ENCODE assay signal across 8 cellular contexts in the genomic region with DNA sequence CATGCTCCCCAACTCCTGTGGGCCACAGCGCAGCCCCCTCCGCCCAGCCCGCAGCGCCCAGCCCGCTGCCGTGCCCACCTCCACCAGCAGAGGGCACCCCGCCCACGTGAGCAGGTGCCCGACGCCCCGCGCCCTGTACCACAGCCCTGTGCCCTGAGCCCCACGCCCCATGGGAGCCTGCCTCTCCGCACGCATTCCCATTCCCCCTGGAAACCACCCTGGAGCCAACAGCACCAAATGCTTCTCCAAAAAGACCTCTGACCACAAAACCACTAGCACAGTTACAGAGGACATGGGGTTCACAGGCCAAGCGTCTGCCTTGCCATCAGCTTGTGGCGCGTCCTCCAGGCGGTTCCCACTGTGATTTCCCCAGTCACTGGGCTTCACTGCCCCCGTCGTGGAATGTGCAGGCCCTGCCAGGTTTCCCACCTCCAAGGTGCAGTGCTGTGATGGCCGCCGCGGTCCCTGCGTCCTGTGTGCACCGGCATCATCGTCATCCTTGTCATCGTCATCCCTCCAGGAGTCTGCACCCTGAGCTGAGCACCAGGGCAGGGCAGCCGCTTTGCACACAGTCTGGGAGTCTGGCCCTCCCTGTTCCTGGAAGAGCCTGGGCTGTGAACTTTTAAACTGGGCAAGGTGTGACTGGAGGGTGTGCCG.
DNase-seq lines count a peak whose midpoint lies in the region; ATAC-seq and TF ChIP-seq lines count a peak whose summit lies in the region.

No MANE protein-coding gene starts in this region.

- H3K27ac Mint-ChIP-seq in CD14-positive monocyte, result peak overlapping the region in 2 of 7 donors; percentile 15 to 25

- H3K27ac ChIP-seq in cardiac muscle cell (no peak overlapping the region), gastrocnemius medialis (no peak overlapping the region)

- H3K9me3 ChIP-seq in cardiac muscle cell (ENCODE audit: low read depth), result no peaks in the 10 kb centered on the region
- no peaks in the 10 kb centered on the region for H3K9me3 ChIP-seq in gastrocnemius medialis

- in situ Hi-C loops in gastrocnemius medialis (cut with MboI; ENCODE audit: low sequenced_read_pairs in 4 of 4), result loop anchor here in 3 of 4 donors (5.0 to 25.0 kb wide), 4 partner anchors 176 to 246 kb away; no protein-coding TSS in a partner anchor

- H3K9me3 Mint-ChIP-seq in CD14-positive monocyte, result no peaks in the 10 kb centered on the region

- DNase-seq in CD14-positive monocyte (ENCODE audit: low spot score), result peak; percentile 62
- peak; percentile 23 for DNase-seq in RPMI8226
- peak; percentile 44 to 70 (median 52) for DNase-seq in activated naive CD4-positive, alpha-beta T cell (lab: John Stamatoyannopoulos, UW)
- peak; percentile 38 to 72 for DNase-seq in cardiac muscle cell (ENCODE audit: low read depth in 1 of 2, low spot score in 1 of 2)
- DNase-seq in gastrocnemius medialis, result no peak
- no peak for DNase-seq in NCI-H128 (lab: John Stamatoyannopoulos, UW; ENCODE audit: unreplicated experiment)

- intact Hi-C loops in CD14-positive monocyte (cut with micrococcal nuclease) (loop anchor here (1.0 to 5.0 kb wide), 2 partner anchors 124 to 180 kb away; no protein-coding TSS in a partner anchor), gastrocnemius medialis (cut with DNase I; ENCODE audit: low total_unique reads) (loop anchor here (1.0 kb wide), 1 partner anchor 179 kb away; no protein-coding TSS in a partner anchor)

- H3K27me3 Mint-ChIP-seq in CD14-positive monocyte (ENCODE audit: low read depth in 3 of 3), result peaks cover 5 to 15% (median 8%) of the 10 kb centered on the region in 3 donors

- peaks cover 4% of the 10 kb centered on the region for H3K4me1 Mint-ChIP-seq in CD14-positive monocyte

- TF ChIP-seq POLR2A in gastrocnemius medialis (IDR thresholded peaks at IDR 0.05), result no peak

- H3K36me3 Mint-ChIP-seq in CD14-positive monocyte, result no peaks in the 10 kb centered on the region

- ATAC-seq in GM21619 (IDR thresholded peaks at IDR 0.05; ENCODE audit: unreplicated experiment), result peak; percentile 59
- ATAC-seq in gastrocnemius medialis, result peak; percentile 49 to 61
- ATAC-seq in GM19467 (IDR thresholded peaks at IDR 0.05; ENCODE audit: unreplicated experiment), result no peak

- no peak overlapping the region for H3K4me3 ChIP-seq in cardiac muscle cell
- H3K4me3 ChIP-seq in gastrocnemius medialis, result no peak overlapping the region

- no peaks in the 10 kb centered on the region for H3K36me3 ChIP-seq in cardiac muscle cell
- H3K36me3 ChIP-seq in gastrocnemius medialis, result no peaks in the 10 kb centered on the region

- no peaks in the 10 kb centered on the region for H3K27me3 ChIP-seq in cardiac muscle cell
- no peaks in the 10 kb centered on the region for H3K27me3 ChIP-seq in gastrocnemius medialis

- H3K4me1 ChIP-seq in cardiac muscle cell (ENCODE audit: low read depth) (peaks cover under 1% of the 10 kb centered on the region), gastrocnemius medialis (peaks cover 13 to 15% of the 10 kb centered on the region in 2 donors)

- peak; percentile 94 for TF ChIP-seq CTCF in CD14-positive monocyte (IDR thresholded peaks at IDR 0.05)
- TF ChIP-seq CTCF in cardiac muscle cell (IDR thresholded peaks at IDR 0.05; ENCODE audit: low read depth, low read length), result peak; percentile 90
- TF ChIP-seq CTCF in gastrocnemius medialis (IDR thresholded peaks at IDR 0.05 in 4 of 5, conservative IDR thresholded peaks at IDR 0.05 in 1 of 5), result peak; percentile 93 to 99 (median 98)

- H3K4me3 Mint-ChIP-seq in CD14-positive monocyte, result no peak overlapping the region

Comparison
In these comparisons a context has a peak if more than half of its experiments do, and no peak if none do; other contexts are left out.
1. DNase-seq: peak in CD14-positive monocyte (single experiment), RPMI8226 (single experiment), activated naive CD4-positive, alpha-beta T cell (4 of 4) and cardiac muscle cell (2 of 2); none in gastrocnemius medialis (0 of 2) and NCI-H128 (single experiment).
2. Peak in every context shown above with its lines, with median percentiles within 50 percentile points of each other: CTCF ChIP-seq.